In the genomic region with DNA sequence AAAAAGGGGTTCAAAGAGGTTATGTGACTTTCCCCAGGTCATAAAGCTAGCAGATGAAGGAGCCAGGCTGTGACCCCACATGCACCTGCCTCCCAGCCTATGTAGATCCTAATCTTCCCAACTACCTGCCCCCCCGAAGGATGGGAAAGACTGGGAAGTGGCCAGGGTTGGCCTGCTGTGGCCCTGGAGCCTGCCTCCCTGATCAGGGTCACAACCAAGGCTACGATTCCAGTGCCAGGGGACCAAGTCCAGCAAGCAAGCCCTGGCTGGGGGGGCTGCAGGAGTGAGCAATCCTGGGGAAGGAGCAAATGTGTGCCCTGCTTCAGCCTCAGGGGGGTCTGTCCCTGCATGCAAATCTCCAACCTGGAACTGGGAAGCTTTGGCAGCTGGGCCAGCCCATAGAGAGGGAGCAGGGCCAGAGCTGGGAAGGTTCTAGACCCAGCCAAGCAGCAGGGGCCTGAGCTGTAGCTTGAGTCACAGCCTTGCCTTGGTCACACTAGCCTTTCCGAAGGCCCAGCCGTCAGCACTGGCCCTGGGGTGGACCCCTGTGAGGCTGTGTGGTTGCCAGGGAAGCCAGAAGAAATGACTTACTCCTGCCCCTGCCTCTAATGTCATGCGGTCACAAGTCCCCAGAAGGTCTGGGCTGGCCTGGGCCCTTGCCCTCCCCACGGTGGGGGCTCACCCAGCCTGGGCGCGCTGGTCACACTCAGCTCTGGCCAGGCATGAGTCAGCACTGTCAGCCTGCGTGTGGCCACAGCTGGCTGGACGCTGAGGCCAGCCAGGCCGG, we compare ENCODE assay signal across 8 cellular contexts.
DNase-seq lines count a peak whose midpoint lies in the region; ATAC-seq and TF ChIP-seq lines count a peak whose summit lies in the region.

No MANE protein-coding gene starts in this region.

- DNase-seq in activated T-cell treated with anti-CD3 and anti-CD28 coated beads, Interleukin-2, amount 50 U/mL, for 4 hours = no peak
- DNase-seq in activated T-cell treated with anti-CD3 and anti-CD28 coated beads for 4 hours = no peak
- DNase-seq in anterior cingulate cortex (lab: John Stamatoyannopoulos, UW) = peak in 55 of 58 donors; percentile 30 to 93 (median 75)
- peak; percentile 93 for DNase-seq in right atrium auricular region (ENCODE audit: low spot score)
- DNase-seq in putamen (ENCODE audit: low spot score) = peak; percentile 91
- no peak for DNase-seq in amniotic stem cell (lab: John Stamatoyannopoulos, UW)

- H3K36me3 Mint-ChIP-seq in activated T-cell treated with anti-CD3 and anti-CD28 coated beads, Interleukin-2, amount 50 U/mL, for 4 hours (ENCODE audit: insufficient read depth) = no peaks in the 10 kb centered on the region

- no peaks in the 10 kb centered on the region for H3K36me3 ChIP-seq in right atrium auricular region

- H3K4me3 ChIP-seq in right atrium auricular region = no peak overlapping the region

- H3K27me3 Mint-ChIP-seq in activated T-cell treated with anti-CD3 and anti-CD28 coated beads, Interleukin-2, amount 50 U/mL, for 4 hours (ENCODE audit: low read depth) = no peaks in the 10 kb centered on the region

- no peaks in the 10 kb centered on the region for H3K9me3 Mint-ChIP-seq in activated T-cell treated with anti-CD3 and anti-CD28 coated beads, Interleukin-2, amount 50 U/mL, for 4 hours

- H3K27me3 ChIP-seq in right atrium auricular region = no peaks in the 10 kb centered on the region

- H3K4me1 ChIP-seq in right atrium auricular region = peaks cover 0 to 28% of the 10 kb centered on the region in 2 donors

- H3K4me3 Mint-ChIP-seq in activated T-cell treated with anti-CD3 and anti-CD28 coated beads, Interleukin-2, amount 50 U/mL, for 4 hours = peak overlapping the region; percentile 66

- peaks cover 25% of the 10 kb centered on the region for H3K4me1 Mint-ChIP-seq in activated T-cell treated with anti-CD3 and anti-CD28 coated beads, Interleukin-2, amount 50 U/mL, for 4 hours (ENCODE audit: low read depth)

- TF ChIP-seq CTCF in right atrium auricular region (IDR thresholded peaks at IDR 0.05) = no peak

- no peak for ATAC-seq in activated T-cell treated with anti-CD3 and anti-CD28 coated beads, Interleukin-2, amount 50 U/mL, for 4 hours
- ATAC-seq in activated CD4-positive, CD25-positive, alpha-beta regulatory T cell treated with anti-CD3 and anti-CD28 coated beads, Interleukin-2, amount 50 U/mL, for 24 hours = no peak
- ATAC-seq in HG03196 (IDR thresholded peaks at IDR 0.05; ENCODE audit: unreplicated experiment) = no peak

- no peaks in the 10 kb centered on the region for H3K9me3 ChIP-seq in right atrium auricular region

- H3K27ac ChIP-seq in right atrium auricular region = peak overlapping the region; percentile 97 to 99

Comparison
In these comparisons a context has a peak if more than half of its experiments do, and no peak if none do; other contexts are left out.
1. DNase-seq: peak in anterior cingulate cortex (55 of 58), right atrium auricular region (single experiment) and putamen (single experiment); none in activated T-cell treated with anti-CD3 and anti-CD28 coated beads, Interleukin-2, amount 50 U/mL, for 4 hours (single experiment), activated T-cell treated with anti-CD3 and anti-CD28 coated beads for 4 hours (single experiment) and amniotic stem cell (single experiment).